ENCODE assay signal across 34 cellular contexts in genomic region chr13:36001561-36001960, GRCh38.
"Had no signal": no experiment of that assay in that cellular context is flagged by ENCODE, and none has a peak within 500 bp of the region (broad histone marks: within the 10 kb centered on the region; RNA-seq: fewer than 3 reads in every experiment).

No MANE protein-coding gene starts in this region.

- DNase-seq: Karpas-422, Kasumi-1, KG1, MG63, MM.1S, NCI-H1048, NCI-H1092, NCI-H1092 treated with DMSO at 0.1 percent for 48 hours, NCI-H1105, NCI-H1105 treated with DMSO at 0.1 percent for 48 hours, NCI-H1417, NCI-H1417 treated with DMSO at 0.1 percent for 48 hours, NCI-H1436, NCI-H1436 treated with DMSO at 0.1 percent for 48 hours, NCI-H146, NCI-H1694, NCI-H1694 treated with DMSO at 0.1 percent for 48 hours, NCI-H187, NCI-H187 treated with DMSO at 0.1 percent for 48 hours, NCI-H1930, NCI-H2029, NCI-H2029 treated with DMSO at 0.1 percent for 48 hours, NCI-H2081, NCI-H2081 treated with DMSO at 0.1 percent for 48 hours, NCI-H2107, NCI-H2171, NCI-H2171 treated with DMSO at 0.1 percent for 48 hours, NCI-H2227 treated with DMSO at 0.1 percent for 48 hours, NCI-H226, NCI-H345, NCI-H446, NCI-H446 treated with DMSO at 0.1 percent for 48 hours, NCI-H510A, NCI-H510A treated with DMSO at 0.1 percent for 48 hours had no signal
